30 cellular contexts compared by ENCODE assay signal in the genomic region with DNA sequence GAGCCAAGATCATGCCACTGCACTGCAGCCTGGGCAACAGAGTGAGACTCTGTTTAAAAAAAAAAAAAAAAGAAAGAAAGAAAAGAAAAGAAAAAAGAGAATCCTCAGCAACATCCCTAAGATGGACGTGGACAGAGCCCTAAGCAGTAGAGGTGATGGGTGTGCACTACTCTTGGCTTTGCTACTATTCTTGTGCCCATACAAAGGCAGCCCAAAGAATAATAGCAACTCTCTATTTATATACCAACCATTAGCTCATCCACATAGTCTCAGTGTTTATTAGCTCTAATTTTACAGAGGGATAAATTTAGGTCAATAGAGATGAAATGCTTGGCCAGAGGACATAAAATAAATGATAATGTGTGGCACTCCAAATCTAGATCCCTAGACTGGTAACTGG.
"Had no signal": no experiment of that assay in that cellular context is flagged by ENCODE, and none has a peak within 500 bp of the region (broad histone marks: within the 10 kb centered on the region; RNA-seq: fewer than 3 reads in every experiment).

No MANE protein-coding gene starts in this region.

- DNase-seq: activated B cell treated with CpG ODN at 0.5 μM for 24 hours; activated CD4-positive, alpha-beta T cell treated with anti-CD3 and anti-CD28 coated beads for 48 hours; activated CD4-positive, alpha-beta T cell treated with anti-CD3 and anti-CD28 coated beads, Interleukin-2, amount 50 U/mL, for 1 hour; activated CD4-positive, alpha-beta T cell treated with anti-CD3 and anti-CD28 coated beads, Interleukin-2, amount 50 U/mL, for 48 hours; activated CD8-positive, alpha-beta memory T cell treated with anti-CD3 and anti-CD28 coated beads for 24 hours; activated CD8-positive, alpha-beta T cell treated with anti-CD3 and anti-CD28 coated beads for 36 hours; activated effector memory CD4-positive, alpha-beta T cell treated with Interleukin-2 at 50 U/mL for 16 hours; activated gamma-delta T cell treated with Interleukin-2 at 50 U/mL for 16 hours; activated naive CD4-positive, alpha-beta T cell treated with anti-CD3 and anti-CD28 coated beads, Interleukin-2, amount 50 U/mL, for 16 hours; activated naive CD4-positive, alpha-beta T cell treated with Interleukin-2 at 50 U/mL for 16 hours; activated T-cell treated with anti-CD3 and anti-CD28 coated beads, Interleukin-2, amount 50 U/mL, for 4 hours; amniotic stem cell; anterior cingulate cortex; brain microvascular endothelial cell; dorsolateral prefrontal cortex; effector memory CD4-positive, alpha-beta T cell; endodermal cell; erythroblast; T-helper 1 cell; T-helper 17 cell; T1000; WERI-Rb-1 had no signal

- H3K27me3 Mint-ChIP-seq: dendritic cell treated with granulocyte-macrophage colony-stimulating factor and Interleukin-4, amounts not matched to agents 40 ng/mL and 50 ng/mL, for 4 days; T-helper 17 cell had no signal

- H3K36me3 Mint-ChIP-seq: activated naive CD8-positive, alpha-beta T cell had no signal

- H3K27ac Mint-ChIP-seq: activated B cell treated with CpG ODN at 0.5 μM for 24 hours; activated CD8-positive, alpha-beta T cell treated with anti-CD3 and anti-CD28 coated beads for 36 hours; activated naive CD8-positive, alpha-beta T cell; activated T-helper 17 cell treated with anti-CD3 and anti-CD28 coated beads, Interleukin-2, amount 50 U/mL, for 72 hours; dendritic cell treated with granulocyte-macrophage colony-stimulating factor and Interleukin-4, amounts not matched to agents 40 ng/mL and 50 ng/mL, for 4 days; endodermal cell; T-helper 17 cell; T-helper 2 cell treated with Interferon-gamma antibody and Interleukin-4, amounts not matched to agents 5 μg/mL and 100 μg/mL, for 36 hours had no signal

- H3K4me3 Mint-ChIP-seq: activated B cell treated with CpG ODN at 0.5 μM for 24 hours; activated CD8-positive, alpha-beta T cell treated with anti-CD3 and anti-CD28 coated beads for 36 hours; activated naive CD8-positive, alpha-beta T cell; activated T-cell treated with anti-CD3 and anti-CD28 coated beads, Interleukin-2, amount 50 U/mL, for 4 hours; activated T-helper 17 cell treated with anti-CD3 and anti-CD28 coated beads, Interleukin-2, amount 50 U/mL, for 72 hours; central memory CD8-positive, alpha-beta T cell; dendritic cell treated with granulocyte-macrophage colony-stimulating factor and Interleukin-4, amounts not matched to agents 40 ng/mL and 50 ng/mL, for 4 days; endodermal cell; T-helper 17 cell; T-helper 2 cell treated with Interferon-gamma antibody and Interleukin-4, amounts not matched to agents 5 μg/mL and 100 μg/mL, for 36 hours had no signal

- H3K9me3 Mint-ChIP-seq: activated B cell treated with CpG ODN at 0.5 μM for 24 hours; central memory CD8-positive, alpha-beta T cell; dendritic cell treated with granulocyte-macrophage colony-stimulating factor and Interleukin-4, amounts not matched to agents 40 ng/mL and 50 ng/mL, for 4 days; T-helper 2 cell treated with Interferon-gamma antibody and Interleukin-4, amounts not matched to agents 5 μg/mL and 100 μg/mL, for 36 hours had no signal

- H3K27me3 ChIP-seq: brain microvascular endothelial cell, dorsolateral prefrontal cortex, esophagus muscularis mucosa had no signal

- H3K36me3 ChIP-seq: brain microvascular endothelial cell, esophagus muscularis mucosa, WERI-Rb-1 had no signal

- ATAC-seq: activated CD4-positive, CD25-positive, alpha-beta regulatory T cell treated with anti-CD3 and anti-CD28 coated beads, Interleukin-2, amount 50 U/mL, for 24 hours; activated CD8-positive, alpha-beta T cell treated with anti-CD3 and anti-CD28 coated beads for 36 hours; activated T-cell treated with anti-CD3 and anti-CD28 coated beads, Interleukin-2, amount 50 U/mL, for 4 hours; activated T-helper 17 cell treated with anti-CD3 and anti-CD28 coated beads, Interleukin-2, amount 50 U/mL, for 72 hours; T-helper 17 cell had no signal

- H3K4me1 Mint-ChIP-seq: activated B cell treated with CpG ODN at 0.5 μM for 24 hours; activated T-helper 17 cell treated with anti-CD3 and anti-CD28 coated beads, Interleukin-2, amount 50 U/mL, for 72 hours; central memory CD8-positive, alpha-beta T cell; T-helper 17 cell had no signal

- H3K4me3 ChIP-seq: coronary artery, dorsolateral prefrontal cortex, esophagus muscularis mucosa had no signal

- H3K27ac ChIP-seq: brain microvascular endothelial cell, coronary artery, dorsolateral prefrontal cortex, WERI-Rb-1 had no signal
